ENCODE assay signal across 9 cellular contexts in genomic region chrX:153933751-153934472, GRCh38. TPM values are rescaled to one million over a fixed set of nuclear protein-coding genes. Genes with fewer than 3 reads are reported as not detected.
DNase-seq lines count a peak whose midpoint lies in the region; ATAC-seq, FAIRE-seq and TF ChIP-seq lines count a peak whose summit lies in the region.
"Had no signal": no experiment of that assay in that cellular context is flagged by ENCODE, and none has a peak within 500 bp of the region (broad histone marks: within the 10 kb centered on the region; RNA-seq: fewer than 3 reads in every experiment).

No MANE protein-coding gene starts in this region.

- peak overlapping the region; percentile 78 for H3K27ac Mint-ChIP-seq in CD4-positive, alpha-beta T cell
- H3K27ac Mint-ChIP-seq in neural crest cell (ENCODE audit: unreplicated experiment): peak overlapping the region; percentile 78

- FAIRE-seq in frontal cortex (lab: Jason Lieb, UNC): no peak

- H3K4me2 ChIP-seq in MM.1S (ENCODE audit: low read depth, low read length): peak overlapping the region; percentile 72

- no peaks in the 10 kb centered on the region for H3K9me3 ChIP-seq in CD4-positive, alpha-beta T cell (ENCODE audit: control insufficient read depth, low read length)
- no peaks in the 10 kb centered on the region for H3K9me3 ChIP-seq in MM.1S (replicated peaks; ENCODE audit: insufficient read depth, low read length)
- H3K9me3 ChIP-seq in ectodermal cell (ENCODE audit: control insufficient read depth, low read length): no peaks in the 10 kb centered on the region

- no peak for TF ChIP-seq CTCF in CD4-positive, alpha-beta T cell (IDR thresholded peaks at IDR 0.05)
- TF ChIP-seq CTCF in MM.1S (IDR thresholded peaks at IDR 0.05; ENCODE audit: low read length) (no peak), neural crest cell (conservative IDR thresholded peaks at IDR 0.05) (no peak)

- H3F3A ChIP-seq in MM.1S (ENCODE audit: insufficient read depth, low read length): 0 out of 2 replicates have a peak, but pooled peaks cover 4% of the 10 kb centered on the region

- H3K4me1 Mint-ChIP-seq in CD4-positive, alpha-beta T cell (ENCODE audit: low read depth): peaks cover 32% of the 10 kb centered on the region
- H3K4me1 Mint-ChIP-seq in neural crest cell: peaks cover 17% of the 10 kb centered on the region

- H3K36me3 Mint-ChIP-seq in CD4-positive, alpha-beta T cell (ENCODE audit: low read depth): peaks cover 18% of the 10 kb centered on the region
- peaks cover 8% of the 10 kb centered on the region for H3K36me3 Mint-ChIP-seq in neural crest cell (ENCODE audit: low read depth)

- peak overlapping the region; percentile 72 for H3K9ac ChIP-seq in MM.1S (ENCODE audit: low read length)

- peak overlapping the region; percentile 90 for H3K4me3 Mint-ChIP-seq in CD4-positive, alpha-beta T cell
- peak overlapping the region; percentile 89 for H3K4me3 Mint-ChIP-seq in neural crest cell

- peak overlapping the region; percentile 7 for H3K27ac ChIP-seq in CD4-positive, alpha-beta T cell (ENCODE audit: low read depth, low read length)
- H3K27ac ChIP-seq in MM.1S (ENCODE audit: low read length): no peak overlapping the region
- H3K27ac ChIP-seq in ectodermal cell (ENCODE audit: insufficient read depth, low read depth, low read length, poor library complexity, severe bottlenecking): no peak overlapping the region

- peak overlapping the region; percentile 70 for H3K4me3 ChIP-seq in MM.1S (ENCODE audit: low read length)
- H3K4me3 ChIP-seq in ectodermal cell (ENCODE audit: insufficient read depth, low read depth, low read length): peak overlapping the region; percentile 71

- H3K9me3 Mint-ChIP-seq in CD4-positive, alpha-beta T cell: no peaks in the 10 kb centered on the region
- H3K9me3 Mint-ChIP-seq in neural crest cell: no peaks in the 10 kb centered on the region

- CTCF ChIA-PET in CD4-positive, alpha-beta T cell (lab: Charles Lee): interaction anchor here (1.8 kb wide), 1 partner anchor 13 kb away, joined by 9 read pairs; no protein-coding TSS in a partner anchor

- H3K79me2 ChIP-seq in MM.1S (ENCODE audit: low read length): peaks cover 41% of the 10 kb centered on the region

- H3K36me3 ChIP-seq in MM.1S (replicated peaks; ENCODE audit: insufficient read depth, low read length) (no peaks in the 10 kb centered on the region), ectodermal cell (ENCODE audit: control insufficient read depth, insufficient read depth, low read length) (no peaks in the 10 kb centered on the region)

- no peaks in the 10 kb centered on the region for H3K9me2 ChIP-seq in MM.1S (replicated peaks; ENCODE audit: insufficient read depth, low read length)

- POLR2A ChIA-PET in CD4-positive, alpha-beta T cell (lab: Charles Lee): interaction anchor here (1.0 to 6.3 kb wide), 5 partner anchors 9 to 37 kb away, joined by 3 to 56 read pairs (median 7); partner anchors contain the start of genes ARHGAP4, HCFC1 and RENBP

- 48 to 49% methylated on average over 14 of the region's 14 CpGs for WGBS in ectodermal cell, 2 experiments

- H3K27me3 Mint-ChIP-seq in CD4-positive, alpha-beta T cell: no peaks in the 10 kb centered on the region
- H3K27me3 Mint-ChIP-seq in neural crest cell (ENCODE audit: low read depth): no peaks in the 10 kb centered on the region

- no peaks in the 10 kb centered on the region for H3K27me3 ChIP-seq in CD4-positive, alpha-beta T cell (ENCODE audit: control insufficient read depth, insufficient read depth, low read length)
- no peaks in the 10 kb centered on the region for H3K27me3 ChIP-seq in MM.1S (replicated peaks; ENCODE audit: insufficient read depth, low read length)
- H3K27me3 ChIP-seq in ectodermal cell (ENCODE audit: control insufficient read depth, insufficient read depth, low read length, poor library complexity, severe bottlenecking): no peaks in the 10 kb centered on the region

- H2AFZ ChIP-seq in MM.1S (ENCODE audit: low read length): no peak overlapping the region

- no peak for DNase-seq in CD4-positive, alpha-beta T cell
- DNase-seq in MM.1S: no peak
- no peak for DNase-seq in neural crest cell (ENCODE audit: low read depth, low spot score)
- no peak for DNase-seq in frontal cortex (ENCODE audit: low spot score in 2 of 2)
- DNase-seq in activated CD4-positive, alpha-beta T cell treated with anti-CD3 and anti-CD28 coated beads, Interleukin-2, amount 50 U/mL, for 4 hours: no peak

- H3K4me1 ChIP-seq in MM.1S (ENCODE audit: low read length): peaks cover 8% of the 10 kb centered on the region; the same call in 1 of the 2 replicates
- H3K4me1 ChIP-seq in ectodermal cell (ENCODE audit: control insufficient read depth, insufficient read depth, low read length): peaks cover 7% of the 10 kb centered on the region

- ATAC-seq in CD4-positive, alpha-beta T cell (ENCODE audit: poor library complexity): no peak
- ATAC-seq in HG03442 (IDR thresholded peaks at IDR 0.05; ENCODE audit: unreplicated experiment): no peak
- no peak for ATAC-seq in HG02973 (IDR thresholded peaks at IDR 0.05; ENCODE audit: unreplicated experiment)

- intact Hi-C loops in CD4-positive, alpha-beta T cell (cut with DNase I, micrococcal nuclease): no loop called here

- H4K20me1 ChIP-seq in MM.1S (ENCODE audit: insufficient read depth, low read length): no peaks in the 10 kb centered on the region

RNA-seq across cellular contexts. Expression of gene NAA10, which starts 0.9 kb away (rescaled TPM):
- 10 to 100 TPM; 41.5 to 42.0 TPM for total RNA-seq in CD4-positive, alpha-beta T cell
- polyA plus RNA-seq in ectodermal cell (2013, experiment 1 of 4): 104 TPM
- 95.2 TPM for polyA plus RNA-seq in ectodermal cell (2013, experiment 2 of 4)
- polyA plus RNA-seq in ectodermal cell (2013, experiment 3 of 4): 79.9 TPM
- polyA plus RNA-seq in ectodermal cell (2013, experiment 4 of 4): 87.6 TPM
- 116 and 124 TPM in 2 replicates for total RNA-seq in neural crest cell
- 21.6 TPM for total RNA-seq in frontal cortex

RNA-seq across cellular contexts. Expression of gene ARHGAP4, which starts 7.8 kb away (rescaled TPM):
- 100 to 1,000 TPM; 456 to 463 TPM for total RNA-seq in CD4-positive, alpha-beta T cell
- polyA plus RNA-seq in ectodermal cell (2013, experiment 1 of 4): 9.0 TPM
- polyA plus RNA-seq in ectodermal cell (2013, experiment 2 of 4): 14.4 TPM
- polyA plus RNA-seq in ectodermal cell (2013, experiment 3 of 4): 10.2 TPM
- polyA plus RNA-seq in ectodermal cell (2013, experiment 4 of 4): 9.5 TPM
- total RNA-seq in neural crest cell (10.2 and 10.7 TPM in 2 replicates), frontal cortex (5.7 TPM)

RNA-seq across cellular contexts. Expression of gene RENBP, which starts 10.5 kb away (rescaled TPM):
- total RNA-seq in CD4-positive, alpha-beta T cell: 1 to 10 TPM; 8.6 to 9.3 TPM
- polyA plus RNA-seq in ectodermal cell (2013, experiment 1 of 4): 5.0 TPM
- polyA plus RNA-seq in ectodermal cell (2013, experiment 2 of 4): 7.5 TPM
- 5.1 TPM for polyA plus RNA-seq in ectodermal cell (2013, experiment 3 of 4)
- 7.4 TPM for polyA plus RNA-seq in ectodermal cell (2013, experiment 4 of 4)
- 11.4 and 11.8 TPM in 2 replicates for total RNA-seq in neural crest cell
- 2.4 TPM for total RNA-seq in frontal cortex

RNA-seq across cellular contexts. Expression of gene AVPR2, which starts 29.4 kb away (rescaled TPM):
- total RNA-seq in CD4-positive, alpha-beta T cell: not detected
- polyA plus RNA-seq in ectodermal cell (2013, experiment 1 of 4): not detected
- polyA plus RNA-seq in ectodermal cell (2013, experiment 2 of 4): not detected
- not detected for polyA plus RNA-seq in ectodermal cell (2013, experiment 3 of 4)
- polyA plus RNA-seq in ectodermal cell (2013, experiment 4 of 4): not detected
- not detected in 2 replicates for total RNA-seq in neural crest cell
- total RNA-seq in frontal cortex: not detected
- total RNA-seq: pulmonary artery endothelial cell had no signal

RNA-seq across cellular contexts. Expression of gene HCFC1, which starts 37.7 kb away (rescaled TPM):
- 10 to 100 TPM; 45.9 to 50.2 TPM for total RNA-seq in CD4-positive, alpha-beta T cell
- polyA plus RNA-seq in ectodermal cell (2013, experiment 1 of 4): 85.2 TPM
- 86.5 TPM for polyA plus RNA-seq in ectodermal cell (2013, experiment 2 of 4)
- polyA plus RNA-seq in ectodermal cell (2013, experiment 3 of 4): 61.4 TPM
- polyA plus RNA-seq in ectodermal cell (2013, experiment 4 of 4): 68.1 TPM
- total RNA-seq in neural crest cell (168 and 173 TPM in 2 replicates), frontal cortex (9.4 TPM)

Comparison
In these comparisons a context has a peak if more than half of its experiments do, and no peak if none do; other contexts are left out.
1. RNA of gene ARHGAP4, which starts 7.8 kb away (total RNA-seq): 456 to 463 TPM in CD4-positive, alpha-beta T cell; 10.2 to 10.7 TPM in neural crest cell and 5.7 TPM in frontal cortex (single experiment); every median in the first group is over 10 times any median in the second.